22 cellular contexts compared by ENCODE assay signal in genomic region chr9:84947412-84947972, GRCh38.
DNase-seq lines count a peak whose midpoint lies in the region; ATAC-seq and TF ChIP-seq lines count a peak whose summit lies in the region.
"Had no signal": no experiment of that assay in that cellular context is flagged by ENCODE, and none has a peak within 500 bp of the region (broad histone marks: within the 10 kb centered on the region; RNA-seq: fewer than 3 reads in every experiment).

No MANE protein-coding gene starts in this region.

- no peak for TF ChIP-seq CTCF in brain (conservative IDR thresholded peaks at IDR 0.05)
- TF ChIP-seq CTCF in heart right ventricle (IDR thresholded peaks at IDR 0.05): no peak
- no peak for TF ChIP-seq CTCF in psoas muscle (IDR thresholded peaks at IDR 0.05)

- peaks cover 4% of the 10 kb centered on the region for H3K27me3 Mint-ChIP-seq in brain

- H3K4me1 ChIP-seq in heart right ventricle (peaks cover 0 to 34% (median 4%) of the 10 kb centered on the region in 9 donors), psoas muscle (no peaks in the 10 kb centered on the region)
- H3K4me1 ChIP-seq: stomach had no signal

- H3K9me3 Mint-ChIP-seq in brain: peaks cover 0 to 5% (median 0%) of the 10 kb centered on the region in 5 experiments
- H3K9me3 Mint-ChIP-seq: endodermal cell had no signal

- H3K4me3 ChIP-seq in heart right ventricle (no peak overlapping the region), psoas muscle (no peak overlapping the region)
- H3K4me3 ChIP-seq: ovary, skin epidermis, stomach had no signal

- H3K27ac ChIP-seq in heart right ventricle (peak overlapping the region in 1 of 10 donors; percentile 21), psoas muscle (no peak overlapping the region)
- H3K27ac ChIP-seq: ovary, stomach had no signal

- no peaks in the 10 kb centered on the region for H3K36me3 ChIP-seq in heart right ventricle
- no peaks in the 10 kb centered on the region for H3K36me3 ChIP-seq in psoas muscle (ENCODE audit: insufficient read depth in 1 of 2, low read depth in 1 of 2)
- H3K36me3 ChIP-seq: ovary, stomach had no signal

- H3K4me3 Mint-ChIP-seq in brain: no peak overlapping the region
- H3K4me3 Mint-ChIP-seq: endodermal cell had no signal

- H3K27me3 ChIP-seq in heart right ventricle (no peaks in the 10 kb centered on the region), psoas muscle (ENCODE audit: insufficient read depth in 3 of 3, low read length in 2 of 3) (no peaks in the 10 kb centered on the region)
- H3K27me3 ChIP-seq: ovary, stomach had no signal

- peak; percentile 21 for DNase-seq in HPDE6-E6E7 (ENCODE audit: extremely low spot score)
- DNase-seq in heart right ventricle: no peak
- no peak for DNase-seq in psoas muscle
- DNase-seq in pons (ENCODE audit: low spot score): no peak
- no peak for DNase-seq in RPMI8226
- DNase-seq: activated CD4-positive, alpha-beta T cell treated with anti-CD3 and anti-CD28 coated beads for 1 hour; activated gamma-delta T cell; endodermal cell; Karpas-422; NCI-H1105 treated with DMSO at 0.1 percent for 48 hours; NCI-H2107; NCI-H510A treated with DMSO at 0.1 percent for 48 hours; OCI-M1; ovary; stimulated activated CD4-positive, alpha-beta T cell treated with anti-CD3 and anti-CD28 coated beads, Interleukin-2, amount 100 ng/mL, for 48 hours; stomach; T-helper 9 cell had no signal

- intact Hi-C loops in heart right ventricle (cut with DNase I): loop anchor here in 1 of 10 donors (10.0 kb wide), 1 partner anchor 93 kb away; no protein-coding TSS in a partner anchor
- intact Hi-C loops in psoas muscle (cut with DNase I): no loop called here

- H3K9me3 ChIP-seq in heart right ventricle: no peaks in the 10 kb centered on the region
- no peaks in the 10 kb centered on the region for H3K9me3 ChIP-seq in psoas muscle
- H3K9me3 ChIP-seq: ovary, stomach had no signal

- peak overlapping the region in 3 of 5 experiments; percentile 43 to 54 (median 49) for H3K27ac Mint-ChIP-seq in brain
- H3K27ac Mint-ChIP-seq: endodermal cell had no signal

- WGBS in heart right ventricle, 2 donors: 48 to 64% methylated on average over 5 of the region's 5 CpGs
- WGBS in psoas muscle, 3 donors: 29 to 41% (median 32%) methylated on average over 5 of the region's 5 CpGs

- peaks cover 72% of the 10 kb centered on the region for H3K4me1 Mint-ChIP-seq in brain
- H3K4me1 Mint-ChIP-seq: endodermal cell had no signal

- ATAC-seq in heart right ventricle (peak in 5 of 8 donors; percentile 24 to 81 (median 69)), psoas muscle (peak in 3 of 4 donors; percentile 22 to 59 (median 54)), GM18907 (IDR thresholded peaks at IDR 0.05; ENCODE audit: unreplicated experiment) (no peak), GM21825 (IDR thresholded peaks at IDR 0.05; ENCODE audit: unreplicated experiment) (no peak)
- ATAC-seq: left lobe of liver had no signal

- peaks cover 39% of the 10 kb centered on the region for H3K36me3 Mint-ChIP-seq in brain

Comparison
In these comparisons a context has a peak if more than half of its experiments do, and no peak if none do; other contexts are left out.
1. ATAC-seq: peak in heart right ventricle (5 of 8) and psoas muscle (3 of 4); none in GM18907 (single experiment) and GM21825 (single experiment).